Comparison of ENCODE assay signal across 27 cellular contexts in genomic region chr9:137228968-137229896, GRCh38. TPM values are rescaled to one million over a fixed set of nuclear protein-coding genes. Genes with fewer than 3 reads are reported as not detected.
DNase-seq lines count a peak whose midpoint lies in the region; TF ChIP-seq lines count a peak whose summit lies in the region.
"Had no signal": no experiment of that assay in that cellular context is flagged by ENCODE, and none has a peak within 500 bp of the region (broad histone marks: within the 10 kb centered on the region; RNA-seq: fewer than 3 reads in every experiment).

No MANE protein-coding gene starts in this region.

- H4K20me1 ChIP-seq in hepatocyte (ENCODE audit: insufficient read depth, poor library complexity, severe bottlenecking), result no peaks in the 10 kb centered on the region

- H3K9me3 ChIP-seq in HEK293 (ENCODE audit: control insufficient read depth, insufficient read depth, low read depth, low read length) (no peaks in the 10 kb centered on the region), hepatocyte (ENCODE audit: low read depth) (no peaks in the 10 kb centered on the region)
- H3K9me3 ChIP-seq: colonic mucosa, suprapubic skin had no signal

- no peaks in the 10 kb centered on the region for H3K27me3 ChIP-seq in hepatocyte

- no peaks in the 10 kb centered on the region for H3K79me2 ChIP-seq in hepatocyte

- H3K36me3 ChIP-seq in HEK293 (ENCODE audit: control insufficient read depth in 2 of 2, insufficient read depth in 1 of 2, low read length in 2 of 2) (no peaks in the 10 kb centered on the region), hepatocyte (replicated peaks; ENCODE audit: insufficient read depth, low read depth) (no peaks in the 10 kb centered on the region)
- H3K36me3 ChIP-seq: colonic mucosa, suprapubic skin had no signal

- H3K27ac ChIP-seq in HEK293 (ENCODE audit: extremely low read depth, low read depth, low read length) (no peak overlapping the region), hepatocyte (peak overlapping the region; percentile 87)
- H3K27ac ChIP-seq: colonic mucosa, HL-60, suprapubic skin had no signal

- H3K4me2 ChIP-seq in hepatocyte, result peak overlapping the region; percentile 50
- H3K4me2 ChIP-seq: GM23338 had no signal

- H3K9me2 ChIP-seq in hepatocyte (replicated peaks; ENCODE audit: insufficient read depth), result no peaks in the 10 kb centered on the region

- no peak overlapping the region for H2AFZ ChIP-seq in hepatocyte
- H2AFZ ChIP-seq: GM23338 had no signal

- DNase-seq in hepatocyte (ENCODE audit: low spot score), result no peak
- no peak for DNase-seq in NCI-H510A (lab: John Stamatoyannopoulos, UW)
- no peak for DNase-seq in GM10266 (ENCODE audit: extremely low spot score)
- DNase-seq: activated CD4-positive, alpha-beta T cell treated with anti-CD3 and anti-CD28 coated beads for 36 hours; activated CD8-positive, alpha-beta T cell treated with anti-CD3 and anti-CD28 coated beads, Interleukin-2, amount 10 ng/mL, durations not matched to agents 7 days and 5 days; aorta; DMS79; effector memory CD4-positive, alpha-beta T cell; GDM1; glutamatergic neuron; Kasumi-1; naive thymus-derived CD8-positive, alpha-beta T cell; NCI-H446; stimulated activated naive CD4-positive, alpha-beta T cell; T-helper 17 cell had no signal

- H3K4me3 ChIP-seq in HEK293 (ENCODE audit: low read depth, low read length), result no peak overlapping the region
- no peak overlapping the region for H3K4me3 ChIP-seq in hepatocyte
- H3K4me3 ChIP-seq: colonic mucosa, GM23338, suprapubic skin had no signal

- no peak for TF ChIP-seq CTCF in HEK293 (tag by site-specific recombination; IDR thresholded peaks at IDR 0.05)
- no peak for TF ChIP-seq CTCF in hepatocyte (IDR thresholded peaks at IDR 0.05; ENCODE audit: poor library complexity)
- no peak for TF ChIP-seq CTCF in GM10266 (IDR thresholded peaks at IDR 0.05; ENCODE audit: control insufficient read depth, insufficient read depth, low read depth, missing control alignments)

- POLR2A ChIA-PET in HEK293 (lab: Yijun Ruan, JAX), result interaction anchor here (0.6 to 17.2 kb wide), 6 partner anchors 12 to 159 kb away, joined by 3 to 304 read pairs (median 8); partner anchors contain the start of genes NDOR1, SAPCD2, SSNA1 and TMEM203

- H3K4me1 ChIP-seq in HEK293 (ENCODE audit: control insufficient read depth, insufficient read depth, low read length) (no peaks in the 10 kb centered on the region), hepatocyte (ENCODE audit: insufficient read depth) (peaks cover 45% of the 10 kb centered on the region)

- CTCF ChIA-PET in HEK293 (lab: Yijun Ruan, JAX), result interaction anchor here (0.6 to 5.6 kb wide), 9 partner anchors 8 to 333 kb away, joined by 3 to 69 read pairs (median 3); partner anchors contain the start of gene NPDC1

- 90% methylated on average over 25 of the region's 27 CpGs for WGBS in hepatocyte (ENCODE audit: low lambda C conversion rate, missing lambda C conversion rate)

TF ChIP-seq in HEK293, 187 proteins besides CTCF, POLR2A, EP300 and RAD21:
- TF ChIP-seq ZFHX2 (tag by site-specific recombination; conservative IDR thresholded peaks at IDR 0.05) (peak; percentile 84), HIC1 (tag by site-specific recombination; IDR thresholded peaks at IDR 0.05) (0 out of 2 replicates have a peak, but pooled peaks have one; percentile 10), EGR2 (tag by site-specific recombination; IDR thresholded peaks at IDR 0.05; ENCODE audit: low read depth) (peak; percentile 85), ZNF335 (tag by site-specific recombination; conservative IDR thresholded peaks at IDR 0.05) (peak; percentile 82), ZSCAN18 (tag by site-specific recombination; IDR thresholded peaks at IDR 0.05) (no peak)

RNA-seq across cellular contexts. Expression of gene SLC34A3, which starts 1.5 kb away (rescaled TPM):
- total RNA-seq in hepatocyte, result 1.8 and 2.7 TPM in 2 replicates
- polyA plus RNA-seq in hepatocyte, result 2.1 and 4.7 TPM in 2 replicates
- total RNA-seq: activated CD4-positive, alpha-beta T cell treated with anti-CD3 and anti-CD28 coated beads for 36 hours; activated CD8-positive, alpha-beta T cell treated with anti-CD3 and anti-CD28 coated beads, Interleukin-2, amount 10 ng/mL, durations not matched to agents 7 days and 5 days; aorta; colonic mucosa; epithelial cell of proximal tubule; GM23338; naive thymus-derived CD8-positive, alpha-beta T cell; OCI-LY7; osteoblast; T-helper 17 cell; ureter had no signal
- polyA plus RNA-seq: AG04450; aorta; CD14-positive monocyte; GM23338; naive thymus-derived CD8-positive, alpha-beta T cell had no signal

RNA-seq across cellular contexts. Expression of gene RNF224, which starts 1.9 kb away (rescaled TPM):
- total RNA-seq in hepatocyte, result 0.68 and 1.4 TPM in 2 replicates
- polyA plus RNA-seq in hepatocyte, result 0.88 and 1.1 TPM in 2 replicates
- total RNA-seq: activated CD4-positive, alpha-beta T cell treated with anti-CD3 and anti-CD28 coated beads for 36 hours; activated CD8-positive, alpha-beta T cell treated with anti-CD3 and anti-CD28 coated beads, Interleukin-2, amount 10 ng/mL, durations not matched to agents 7 days and 5 days; aorta; colonic mucosa; epithelial cell of proximal tubule; kidney epithelial cell; T-helper 17 cell had no signal
- polyA plus RNA-seq: AG04450; CD14-positive monocyte; GM23338; naive thymus-derived CD8-positive, alpha-beta T cell had no signal

RNA-seq across cellular contexts. Expression of gene CYSRT1, which starts 4.3 kb away (rescaled TPM):
- total RNA-seq in hepatocyte, result 1.4 and 2.4 TPM in 2 replicates
- 2.1 and 4.3 TPM in 2 replicates for polyA plus RNA-seq in hepatocyte
- total RNA-seq: aorta had no signal
- polyA plus RNA-seq: CD14-positive monocyte; naive thymus-derived CD8-positive, alpha-beta T cell had no signal

RNA-seq across cellular contexts. Expression of gene RNF208, which starts 7.2 kb away (rescaled TPM):
- 1.6 and 2.3 TPM in 2 replicates for total RNA-seq in hepatocyte
- polyA plus RNA-seq in hepatocyte, result 3.3 and 6.6 TPM in 2 replicates
- total RNA-seq: osteoblast had no signal
- polyA plus RNA-seq: CD14-positive monocyte; naive thymus-derived CD8-positive, alpha-beta T cell had no signal

RNA-seq across cellular contexts. Expression of gene TUBB4B, which starts 11.9 kb away (rescaled TPM):
- 309 and 313 TPM in 2 replicates for total RNA-seq in hepatocyte
- 388 and 446 TPM in 2 replicates for polyA plus RNA-seq in hepatocyte
